22 cellular contexts compared by ENCODE assay signal in genomic region chr6:147560670-147561069, GRCh38.
"Had no signal": no experiment of that assay in that cellular context is flagged by ENCODE, and none has a peak within 500 bp of the region (broad histone marks: within the 10 kb centered on the region; RNA-seq: fewer than 3 reads in every experiment).

No MANE protein-coding gene starts in this region.

- H3K4me1 ChIP-seq: ascending aorta, left lung, prostate gland, suprapubic skin had no signal

- ATAC-seq: activated T-cell treated with anti-CD3 and anti-CD28 coated beads, Interleukin-2, amount 50 U/mL, for 72 hours; left lung; stimulated activated naive CD8-positive, alpha-beta T cell treated with anti-CD3 and anti-CD28 coated beads, Interleukin-15, amount 100 ng/mL, for 72 hours had no signal

- H3K36me3 ChIP-seq: ascending aorta, left lung, prostate gland, right atrium auricular region, suprapubic skin had no signal

- H3K4me1 Mint-ChIP-seq: activated naive CD4-positive, alpha-beta T cell treated with anti-CD3 and anti-CD28 coated beads, Interleukin-2, amount 50 U/mL, for 24 hours; stimulated activated naive CD8-positive, alpha-beta T cell treated with anti-CD3 and anti-CD28 coated beads, Interleukin-15, amount 100 ng/mL, for 72 hours had no signal

- H3K9me3 Mint-ChIP-seq: activated naive CD4-positive, alpha-beta T cell treated with anti-CD3 and anti-CD28 coated beads, Interleukin-2, amount 50 U/mL, for 24 hours; neural crest cell; stimulated activated naive CD8-positive, alpha-beta T cell treated with anti-CD3 and anti-CD28 coated beads, Interleukin-15, amount 100 ng/mL, for 72 hours had no signal

- H3K27me3 ChIP-seq: ascending aorta, left lung, right atrium auricular region, suprapubic skin had no signal

- H3K27ac ChIP-seq: ascending aorta, left lung, prostate gland, right atrium auricular region, suprapubic skin, VCaP had no signal

- DNase-seq: activated CD4-positive, CD25-positive, alpha-beta regulatory T cell treated with anti-CD3 and anti-CD28 coated beads, Interleukin-2, amount 50 U/mL, for 72 hours; activated CD8-positive, alpha-beta memory T cell treated with anti-CD3 and anti-CD28 coated beads for 24 hours; activated CD8-positive, alpha-beta memory T cell treated with anti-CD3 and anti-CD28 coated beads, Interleukin-2, amount 50 U/mL, for 48 hours; activated gamma-delta T cell; activated T-cell treated with anti-CD3 and anti-CD28 coated beads, Interleukin-2, amount 50 U/mL, for 72 hours; cortex of kidney; effector CD4-positive, alpha-beta T cell; head of caudate nucleus; left lung; stimulated activated CD4-positive, alpha-beta T cell treated with anti-CD3 and anti-CD28 coated beads, Interleukin-2, amount 100 ng/mL, for 48 hours; stimulated activated naive CD8-positive, alpha-beta T cell treated with anti-CD3 and anti-CD28 coated beads, Interleukin-15, amount 100 ng/mL, for 72 hours; T-helper 2 cell; trophoblast cell had no signal

- H3K4me3 Mint-ChIP-seq: activated naive CD4-positive, alpha-beta T cell treated with anti-CD3 and anti-CD28 coated beads, Interleukin-2, amount 50 U/mL, for 24 hours; activated T-cell treated with anti-CD3 and anti-CD28 coated beads, Interleukin-2, amount 50 U/mL, for 72 hours; neural crest cell; stimulated activated naive CD8-positive, alpha-beta T cell treated with anti-CD3 and anti-CD28 coated beads, Interleukin-15, amount 100 ng/mL, for 72 hours had no signal

- H3K4me3 ChIP-seq: ascending aorta, left lung, prostate gland, right atrium auricular region, suprapubic skin had no signal

- H3K27ac Mint-ChIP-seq: activated T-cell treated with anti-CD3 and anti-CD28 coated beads, Interleukin-2, amount 50 U/mL, for 72 hours; stimulated activated naive CD8-positive, alpha-beta T cell treated with anti-CD3 and anti-CD28 coated beads, Interleukin-15, amount 100 ng/mL, for 72 hours had no signal

- FAIRE-seq: frontal cortex, keratinocyte had no signal

- H3K36me3 Mint-ChIP-seq: activated naive CD4-positive, alpha-beta T cell treated with anti-CD3 and anti-CD28 coated beads, Interleukin-2, amount 50 U/mL, for 24 hours had no signal

- H3K9me3 ChIP-seq: ascending aorta, left lung, prostate gland, suprapubic skin had no signal
